1 cellular context compared by ENCODE assay signal in genomic region chr2:70886541-70886987, GRCh38.
A peak's percentile ranks its signal among the peaks of the same experiment; 100 is the strongest.
TF ChIP-seq lines count a peak whose summit lies in the region.

No MANE protein-coding gene starts in this region.

TF ChIP-seq in H1, 55 proteins besides CTCF, POLR2A, EP300 and RAD21:
- TF ChIP-seq CBX8 (IDR thresholded peaks at IDR 0.05; ENCODE audit: borderline replicate concordance, low read depth, low read length) (peak; percentile 60; the same call in 1 of the 2 replicates), CTBP2 (IDR thresholded peaks at IDR 0.05; ENCODE audit: borderline replicate concordance, insufficient read depth, insufficient read length, low read length) (peak; percentile 39), POLR2AphosphoS5 (IDR thresholded peaks at IDR 0.05; ENCODE audit: low read depth, low read length) (no peak), EGR1 (IDR thresholded peaks at IDR 0.05; ENCODE audit: borderline replicate concordance, low read depth, low read length) (no peak), NRF1 (IDR thresholded peaks at IDR 0.05; ENCODE audit: low read depth, low read length) (no peak), EZH2 (IDR thresholded peaks at IDR 0.05; ENCODE audit: low read depth, low read length, severe bottlenecking) (peak; percentile 88), RNF2 (IDR thresholded peaks at IDR 0.05; ENCODE audit: borderline replicate concordance, low read depth, low read length, missing control alignments, poor library complexity, severe bottlenecking) (peak; percentile 99), BCL11A (IDR thresholded peaks at IDR 0.05; ENCODE audit: low read depth in 2 of 2, low read length in 2 of 2) (no peak), SUZ12 (IDR thresholded peaks at IDR 0.05; ENCODE audit: low read length) (peak; percentile 81)
